8 cellular contexts compared by ENCODE assay signal in the genomic region with DNA sequence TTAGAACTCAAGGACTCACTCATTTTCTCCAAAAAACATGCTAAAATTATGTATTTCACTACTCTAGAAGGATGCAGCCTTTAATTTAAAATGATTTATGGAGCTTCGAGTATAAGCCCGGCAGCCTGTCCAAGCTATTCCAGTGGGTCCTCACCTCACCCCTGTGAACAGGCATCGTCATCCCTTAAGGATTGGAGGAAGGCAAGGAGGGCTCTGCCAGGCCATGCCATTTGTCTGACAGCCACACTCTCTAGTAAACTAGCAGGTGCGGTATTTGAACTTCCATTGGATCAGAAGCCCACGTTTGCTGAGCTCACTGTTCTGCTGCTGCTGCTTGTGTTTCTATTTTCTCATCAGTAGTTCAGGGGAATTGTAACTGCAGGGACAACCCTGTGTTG. TPM values are rescaled to one million over a fixed set of nuclear protein-coding genes. Genes with fewer than 3 reads are reported as not detected.
DNase-seq lines count a peak whose midpoint lies in the region; ATAC-seq and TF ChIP-seq lines count a peak whose summit lies in the region.

No MANE protein-coding gene starts in this region.

- H2AK5ac ChIP-seq in mesenchymal stem cell (ENCODE audit: low read length, severe bottlenecking) = peak overlapping the region; percentile 21

- no peaks in the 10 kb centered on the region for H3K27me3 ChIP-seq in mesenchymal stem cell (ENCODE audit: control insufficient read depth in 1 of 2, insufficient read depth in 1 of 2, low read length in 2 of 2)
- H3K27me3 ChIP-seq in tibial nerve = no peaks in the 10 kb centered on the region

- H3K36me3 Mint-ChIP-seq in chondrocyte (ENCODE audit: low read depth) = peaks cover 1% of the 10 kb centered on the region
- H3K36me3 Mint-ChIP-seq in activated T-helper 2 cell treated with anti-CD3 and anti-CD28 coated beads, Interferon-gamma antibody, Interleukin-2, Interleukin-4, amounts not matched to agents 10 μg/mL and 5 μg/mL and 100 μg/mL, durations not matched to agents 14 hours and 24 hours and 36 hours (ENCODE audit: low read depth) = no peaks in the 10 kb centered on the region
- H3K36me3 Mint-ChIP-seq in activated T-cell treated with anti-CD3 and anti-CD28 coated beads, Interleukin-2, amount 50 U/mL, for 72 hours (ENCODE audit: insufficient read depth in 2 of 2) = no peaks in the 10 kb centered on the region

- peaks cover 18 to 40% of the 10 kb centered on the region in 2 experiments for H3K36me3 ChIP-seq in mesenchymal stem cell (ENCODE audit: control insufficient read depth in 1 of 2, insufficient read depth in 2 of 2, low read depth in 1 of 2, low read length in 2 of 2)
- peaks cover 0 to 9% (median 0%) of the 10 kb centered on the region in 3 donors for H3K36me3 ChIP-seq in tibial nerve

- H3K79me1 ChIP-seq in mesenchymal stem cell (replicated peaks; ENCODE audit: low read length, poor library complexity, severe bottlenecking) = no peaks in the 10 kb centered on the region

- H3K4me3 Mint-ChIP-seq in chondrocyte (ENCODE audit: unreplicated experiment) = peak overlapping the region; percentile 83
- no peak overlapping the region for H3K4me3 Mint-ChIP-seq in activated T-helper 2 cell treated with anti-CD3 and anti-CD28 coated beads, Interferon-gamma antibody, Interleukin-2, Interleukin-4, amounts not matched to agents 10 μg/mL and 5 μg/mL and 100 μg/mL, durations not matched to agents 14 hours and 24 hours and 36 hours (ENCODE audit: low read depth)
- no peak overlapping the region for H3K4me3 Mint-ChIP-seq in activated T-cell treated with anti-CD3 and anti-CD28 coated beads, Interleukin-2, amount 50 U/mL, for 72 hours

- intact Hi-C loops in activated T-helper 2 cell treated with anti-CD3 and anti-CD28 coated beads, Interferon-gamma antibody, Interleukin-2, Interleukin-4, amounts not matched to agents 10 μg/mL and 5 μg/mL and 100 μg/mL, durations not matched to agents 14 hours and 24 hours and 36 hours (cut with micrococcal nuclease) = no loop called here

- no peaks in the 10 kb centered on the region for H3K9me3 ChIP-seq in mesenchymal stem cell (ENCODE audit: control insufficient read depth, low read length)
- peaks cover 0 to 4% (median 0%) of the 10 kb centered on the region in 4 donors for H3K9me3 ChIP-seq in tibial nerve

- H2BK5ac ChIP-seq in mesenchymal stem cell (ENCODE audit: low read depth, low read length, poor library complexity, severe bottlenecking) = peak overlapping the region; percentile 74

- no peaks in the 10 kb centered on the region for H3K9me3 Mint-ChIP-seq in chondrocyte (ENCODE audit: low read depth)
- H3K9me3 Mint-ChIP-seq in activated T-helper 2 cell treated with anti-CD3 and anti-CD28 coated beads, Interferon-gamma antibody, Interleukin-2, Interleukin-4, amounts not matched to agents 10 μg/mL and 5 μg/mL and 100 μg/mL, durations not matched to agents 14 hours and 24 hours and 36 hours = no peaks in the 10 kb centered on the region
- H3K9me3 Mint-ChIP-seq in activated T-cell treated with anti-CD3 and anti-CD28 coated beads, Interleukin-2, amount 50 U/mL, for 72 hours = no peaks in the 10 kb centered on the region

- H4K91ac ChIP-seq in mesenchymal stem cell (ENCODE audit: low read length) = peak overlapping the region; percentile 90

- H3K9ac ChIP-seq in mesenchymal stem cell (ENCODE audit: low read length) = peak overlapping the region; percentile 96

- TF ChIP-seq CTCF in chondrocyte (IDR thresholded peaks at IDR 0.05) (no peak), tibial nerve (IDR thresholded peaks at IDR 0.05) (no peak)

- no peak for TF ChIP-seq EP300 in tibial nerve (IDR thresholded peaks at IDR 0.05)

- no peak for ATAC-seq in GM21737 (IDR thresholded peaks at IDR 0.05; ENCODE audit: unreplicated experiment)
- ATAC-seq in activated T-cell treated with anti-CD3 and anti-CD28 coated beads, Interleukin-2, amount 50 U/mL, for 72 hours (replicated peaks in 1 of 2) = no peak

- peak overlapping the region; percentile 49 for H2BK15ac ChIP-seq in mesenchymal stem cell (ENCODE audit: low read depth, poor library complexity, severe bottlenecking)

- H4K8ac ChIP-seq in mesenchymal stem cell (ENCODE audit: low read length) = peak overlapping the region; percentile 95

- H3K14ac ChIP-seq in mesenchymal stem cell (ENCODE audit: low read length in 2 of 2) = peak overlapping the region in 1 of 2 experiments; percentile 78

- H3K4me3 ChIP-seq in mesenchymal stem cell (ENCODE audit: insufficient read depth in 1 of 2, low read depth in 1 of 2, low read length in 2 of 2) (peak overlapping the region; percentile 40 to 96), tibial nerve (peak overlapping the region; percentile 43 to 67 (median 55))

- no peak for TF ChIP-seq POLR2A in tibial nerve (IDR thresholded peaks at IDR 0.05)

- peaks cover 86% of the 10 kb centered on the region for H3K4me1 Mint-ChIP-seq in chondrocyte (ENCODE audit: low read depth)
- no peaks in the 10 kb centered on the region for H3K4me1 Mint-ChIP-seq in activated T-helper 2 cell treated with anti-CD3 and anti-CD28 coated beads, Interferon-gamma antibody, Interleukin-2, Interleukin-4, amounts not matched to agents 10 μg/mL and 5 μg/mL and 100 μg/mL, durations not matched to agents 14 hours and 24 hours and 36 hours (ENCODE audit: low read depth)
- H3K4me1 Mint-ChIP-seq in activated T-cell treated with anti-CD3 and anti-CD28 coated beads, Interleukin-2, amount 50 U/mL, for 72 hours (ENCODE audit: low read depth) = peaks cover 9% of the 10 kb centered on the region

- peak overlapping the region; percentile 75 for H3K4me2 ChIP-seq in mesenchymal stem cell (ENCODE audit: low read length, poor library complexity, severe bottlenecking)

- H3K27ac ChIP-seq in mesenchymal stem cell (ENCODE audit: low read length, poor library complexity, severe bottlenecking) (peak overlapping the region; percentile 99), tibial nerve (peak overlapping the region; percentile 70 to 95 (median 82))

- H3K18ac ChIP-seq in mesenchymal stem cell (ENCODE audit: low read depth in 1 of 2, low read length in 2 of 2) = peak overlapping the region; percentile 75 to 88

- WGBS in mesenchymal stem cell = 59% methylated on average over 5 of the region's 5 CpGs
- WGBS in tibial nerve, 2 donors = 34 to 41% methylated on average over 5 of the region's 5 CpGs

- DNase-seq in M059J (ENCODE audit: low read depth) (peak; percentile 78), chondrocyte (ENCODE audit: low spot score) (no peak), mesenchymal stem cell (no peak), tibial nerve (ENCODE audit: low spot score in 2 of 2) (no peak), NCI-H2196 treated with DMSO at 0.1 percent for 48 hours (lab: John Stamatoyannopoulos, UW; ENCODE audit: unreplicated experiment) (no peak)
- DNase-seq in activated T-helper 2 cell treated with anti-CD3 and anti-CD28 coated beads, Interferon-gamma antibody, Interleukin-2, Interleukin-4, amounts not matched to agents 10 μg/mL and 5 μg/mL and 100 μg/mL, durations not matched to agents 14 hours and 24 hours and 36 hours (ENCODE audit: low spot score) = no peak
- no peak for DNase-seq in activated T-cell treated with anti-CD3 and anti-CD28 coated beads, Interleukin-2, amount 50 U/mL, for 72 hours

- H3K23ac ChIP-seq in mesenchymal stem cell (ENCODE audit: low read length in 2 of 2) = peak overlapping the region in 1 of 2 experiments; percentile 3

- no peak overlapping the region for H2AFZ ChIP-seq in mesenchymal stem cell (ENCODE audit: low read depth, low read length)

- peak overlapping the region; percentile 33 to 92 for H2BK12ac ChIP-seq in mesenchymal stem cell (ENCODE audit: low read length in 2 of 2)

- peak overlapping the region; percentile 96 for H3K27ac Mint-ChIP-seq in chondrocyte (ENCODE audit: unreplicated experiment)
- no peak overlapping the region for H3K27ac Mint-ChIP-seq in activated T-helper 2 cell treated with anti-CD3 and anti-CD28 coated beads, Interferon-gamma antibody, Interleukin-2, Interleukin-4, amounts not matched to agents 10 μg/mL and 5 μg/mL and 100 μg/mL, durations not matched to agents 14 hours and 24 hours and 36 hours
- no peak overlapping the region for H3K27ac Mint-ChIP-seq in activated T-cell treated with anti-CD3 and anti-CD28 coated beads, Interleukin-2, amount 50 U/mL, for 72 hours

- peak overlapping the region; percentile 13 for H2BK120ac ChIP-seq in mesenchymal stem cell (ENCODE audit: low read depth, low read length)

- H3K4ac ChIP-seq in mesenchymal stem cell (ENCODE audit: low read depth in 1 of 2, low read length in 2 of 2) = peak overlapping the region; percentile 52 to 71

- no peaks in the 10 kb centered on the region for H3K27me3 Mint-ChIP-seq in chondrocyte (ENCODE audit: low read depth)
- H3K27me3 Mint-ChIP-seq in activated T-helper 2 cell treated with anti-CD3 and anti-CD28 coated beads, Interferon-gamma antibody, Interleukin-2, Interleukin-4, amounts not matched to agents 10 μg/mL and 5 μg/mL and 100 μg/mL, durations not matched to agents 14 hours and 24 hours and 36 hours (ENCODE audit: low read depth) = no peaks in the 10 kb centered on the region
- H3K27me3 Mint-ChIP-seq in activated T-cell treated with anti-CD3 and anti-CD28 coated beads, Interleukin-2, amount 50 U/mL, for 72 hours (ENCODE audit: low read depth) = peaks cover 22% of the 10 kb centered on the region

- H3K4me1 ChIP-seq in mesenchymal stem cell (ENCODE audit: control insufficient read depth, insufficient read depth, low read depth, low read length) = peaks cover 38% of the 10 kb centered on the region
- H3K4me1 ChIP-seq in tibial nerve = peaks cover 0 to 93% (median 42%) of the 10 kb centered on the region in 4 donors

RNA-seq across cellular contexts. Expression of a gene that starts 39.8 kb away (rescaled TPM):
- total RNA-seq in M059J (2014; rRNA removed; shearing (Covaris generic)) = 103 and 135 TPM in 2 replicates
- total RNA-seq in chondrocyte = 44.9 to 47.2 TPM (median 46.2 TPM) in 3 replicates
- polyA plus RNA-seq in mesenchymal stem cell (2013, experiment 1 of 2) = 64.7 TPM
- 67.5 TPM for polyA plus RNA-seq in mesenchymal stem cell (2013, experiment 2 of 2)
- total RNA-seq in tibial nerve = 10 to 100 TPM; 18.1 to 27.2 (median 20.8) TPM
- 72.9 and 76.0 TPM in 2 replicates for total RNA-seq in activated T-helper 2 cell treated with anti-CD3 and anti-CD28 coated beads, Interferon-gamma antibody, Interleukin-2, Interleukin-4, amounts not matched to agents 10 μg/mL and 5 μg/mL and 100 μg/mL, durations not matched to agents 14 hours and 24 hours and 36 hours
- 10 to 100 TPM; 62.9 to 72.5 TPM for total RNA-seq in activated T-cell treated with anti-CD3 and anti-CD28 coated beads, Interleukin-2, amount 50 U/mL, for 72 hours
